Comparison of ENCODE assay signal across 13 cellular contexts in genomic region chr14:103712633-103713247, GRCh38. TPM values are rescaled to one million over a fixed set of nuclear protein-coding genes. Genes with fewer than 3 reads are reported as not detected.
DNase-seq lines count a peak whose midpoint lies in the region; ATAC-seq, FAIRE-seq and TF ChIP-seq lines count a peak whose summit lies in the region.
"Had no signal": no experiment of that assay in that cellular context is flagged by ENCODE, and none has a peak within 500 bp of the region (broad histone marks: within the 10 kb centered on the region; RNA-seq: fewer than 3 reads in every experiment).

No MANE protein-coding gene starts in this region.

- H3K79me2 ChIP-seq in astrocyte (ENCODE audit: insufficient read depth, low read length): peaks cover 45% of the 10 kb centered on the region
- H3K79me2 ChIP-seq in hepatocyte: peaks cover 26% of the 10 kb centered on the region

- peaks cover 22% of the 10 kb centered on the region for H3K4me1 Mint-ChIP-seq in astrocyte (ENCODE audit: low read depth, unreplicated experiment)
- peaks cover 20% of the 10 kb centered on the region for H3K4me1 Mint-ChIP-seq in mesothelial cell of epicardium

- H3K36me3 ChIP-seq in heart left ventricle (peaks cover 0 to 10% (median 0%) of the 10 kb centered on the region in 9 donors), astrocyte (ENCODE audit: insufficient read depth, low read length) (no peaks in the 10 kb centered on the region), uterus (no peaks in the 10 kb centered on the region), hepatocyte (replicated peaks; ENCODE audit: insufficient read depth, low read depth) (no peaks in the 10 kb centered on the region)

- 45 to 58% (median 49%) methylated on average over 15 to 24 of the region's 24 CpGs for WGBS in heart left ventricle, 4 donors
- WGBS in hepatocyte (ENCODE audit: low lambda C conversion rate, missing lambda C conversion rate): 83% methylated on average over 24 of the region's 24 CpGs

- no peaks in the 10 kb centered on the region for H3K9me3 Mint-ChIP-seq in astrocyte (ENCODE audit: unreplicated experiment)
- H3K9me3 Mint-ChIP-seq in mesothelial cell of epicardium: no peaks in the 10 kb centered on the region

- H3K27ac ChIP-seq in heart left ventricle: peak overlapping the region in 11 of 12 donors; percentile 47 to 76 (median 62)
- H3K27ac ChIP-seq in astrocyte (ENCODE audit: low read depth, low read length): no peak overlapping the region
- peak overlapping the region; percentile 50 to 55 for H3K27ac ChIP-seq in uterus
- H3K27ac ChIP-seq in hepatocyte: no peak overlapping the region
- H3K27ac ChIP-seq: KMS-11 had no signal

- H4K20me1 ChIP-seq in astrocyte (ENCODE audit: insufficient read depth, low read length): peaks cover 55% of the 10 kb centered on the region
- peaks cover 15% of the 10 kb centered on the region for H4K20me1 ChIP-seq in hepatocyte (ENCODE audit: insufficient read depth, poor library complexity, severe bottlenecking)

- no peak for ATAC-seq in heart left ventricle
- no peak for ATAC-seq in left cardiac atrium
- ATAC-seq in GM21447 (IDR thresholded peaks at IDR 0.05; ENCODE audit: unreplicated experiment): no peak
- ATAC-seq: sciatic nerve had no signal

- no peaks in the 10 kb centered on the region for H3K27me3 ChIP-seq in heart left ventricle
- no peaks in the 10 kb centered on the region for H3K27me3 ChIP-seq in astrocyte (ENCODE audit: insufficient read depth, low read length)
- H3K27me3 ChIP-seq in uterus: no peaks in the 10 kb centered on the region
- H3K27me3 ChIP-seq in hepatocyte: no peaks in the 10 kb centered on the region
- H3K27me3 ChIP-seq: BE2C had no signal

- no peak for TF ChIP-seq POLR2A in heart left ventricle (IDR thresholded peaks at IDR 0.05)
- TF ChIP-seq POLR2A in uterus (IDR thresholded peaks at IDR 0.05): no peak

- DNase-seq in heart left ventricle (no peak), left cardiac atrium (no peak), astrocyte (ENCODE audit: low read depth) (no peak), mesothelial cell of epicardium (ENCODE audit: low spot score in 2 of 2, unreplicated experiment in 2 of 2) (no peak), uterus (no peak), NCI-H2081 (lab: John Stamatoyannopoulos, UW) (no peak), hepatocyte (ENCODE audit: low spot score) (no peak)
- DNase-seq: activated effector memory CD4-positive, alpha-beta T cell treated with anti-CD3 and anti-CD28 coated beads, Interleukin-2, amount 50 U/mL, for 16 hours; NCI-H510A had no signal

- TF ChIP-seq CTCF in heart left ventricle (IDR thresholded peaks at IDR 0.05) (no peak), astrocyte (IDR thresholded peaks at IDR 0.05; ENCODE audit: insufficient read depth, low read depth, low read length) (no peak), mesothelial cell of epicardium (IDR thresholded peaks at IDR 0.05; ENCODE audit: unreplicated experiment) (no peak), uterus (IDR thresholded peaks at IDR 0.05) (no peak), hepatocyte (IDR thresholded peaks at IDR 0.05; ENCODE audit: poor library complexity) (no peak)

- peak overlapping the region; percentile 5 for H3K4me2 ChIP-seq in astrocyte (ENCODE audit: low read length)
- H3K4me2 ChIP-seq in hepatocyte: no peak overlapping the region
- H3K4me2 ChIP-seq: KMS-11 had no signal

- H3K4me3 Mint-ChIP-seq in astrocyte (ENCODE audit: unreplicated experiment): no peak overlapping the region
- H3K4me3 Mint-ChIP-seq in mesothelial cell of epicardium: no peak overlapping the region

- no peak for FAIRE-seq in astrocyte (lab: Jason Lieb, UNC)

- H3K27ac Mint-ChIP-seq in astrocyte (ENCODE audit: unreplicated experiment) (peak overlapping the region; percentile 47), mesothelial cell of epicardium (peak overlapping the region; percentile 19)

- H3K4me3 ChIP-seq in heart left ventricle (no peak overlapping the region), astrocyte (ENCODE audit: insufficient read depth, low read depth, low read length) (no peak overlapping the region), uterus (no peak overlapping the region), hepatocyte (no peak overlapping the region)

- peaks cover 17 to 79% (median 49%) of the 10 kb centered on the region in 12 donors for H3K4me1 ChIP-seq in heart left ventricle
- peaks cover 28% of the 10 kb centered on the region for H3K4me1 ChIP-seq in astrocyte (ENCODE audit: insufficient read depth, low read length)
- H3K4me1 ChIP-seq in uterus: peaks cover 0 to 18% of the 10 kb centered on the region in 2 donors
- H3K4me1 ChIP-seq in hepatocyte (ENCODE audit: insufficient read depth): peaks cover 16% of the 10 kb centered on the region

- intact Hi-C loops in heart left ventricle (cut with DNase I): loop anchor here in 3 of 10 donors (10.0 kb wide), 2 partner anchors 138 to 148 kb away; partner anchors contain the start of genes BAG5 (in 1 of the 3) and COA8 (in 1 of the 3)
- intact Hi-C loops in left cardiac atrium (cut with DNase I): no loop called here
- intact Hi-C loops in uterus (cut with DNase I; ENCODE audit: low total_unique reads): no loop called here

- H3K36me3 Mint-ChIP-seq in astrocyte (ENCODE audit: low read depth, unreplicated experiment): peaks cover 7% of the 10 kb centered on the region
- no peaks in the 10 kb centered on the region for H3K36me3 Mint-ChIP-seq in mesothelial cell of epicardium

- no peak overlapping the region for H2AFZ ChIP-seq in astrocyte (ENCODE audit: low read depth, low read length)
- no peak overlapping the region for H2AFZ ChIP-seq in hepatocyte

- H3K9me3 ChIP-seq in heart left ventricle (no peaks in the 10 kb centered on the region), astrocyte (ENCODE audit: insufficient read depth, low read depth, low read length) (no peaks in the 10 kb centered on the region), uterus (no peaks in the 10 kb centered on the region), hepatocyte (ENCODE audit: low read depth) (no peaks in the 10 kb centered on the region)
- H3K9me3 ChIP-seq: BE2C had no signal

- H3K9me2 ChIP-seq in hepatocyte (replicated peaks; ENCODE audit: insufficient read depth): no peaks in the 10 kb centered on the region

- H3K27me3 Mint-ChIP-seq in astrocyte (ENCODE audit: low read depth, unreplicated experiment) (no peaks in the 10 kb centered on the region), mesothelial cell of epicardium (ENCODE audit: low read depth) (peaks cover 2% of the 10 kb centered on the region)

- H3K9ac ChIP-seq in astrocyte (ENCODE audit: low read length): peak overlapping the region; percentile 4
- H3K9ac ChIP-seq: KMS-11 had no signal

RNA-seq across cellular contexts. Expression of gene XRCC3, which starts 2.5 kb away (rescaled TPM):
- total RNA-seq in heart left ventricle (1 to 10 TPM; 1.9 to 8.7 (median 3.1) TPM), left cardiac atrium (1 to 10 TPM; 3.8 to 4.4 TPM), astrocyte (2.3 and 5.2 TPM in 2 replicates), mesothelial cell of epicardium (17.0 to 19.7 TPM (median 19.2 TPM) in 3 replicates), uterus (10 to 100 TPM in 1 of 4 donors, 1 to 10 TPM in 2, under 1 TPM in 1; 0.59 to 14.4 (median 5.2) TPM), hepatocyte (7.1 and 9.1 TPM in 2 replicates)
- polyA plus RNA-seq in heart left ventricle (1 to 10 TPM; 1.9 to 2.6 TPM), hepatocyte (7.7 and 8.2 TPM in 2 replicates)

RNA-seq across cellular contexts. Expression of gene ZFYVE21, which starts 2.9 kb away (rescaled TPM):
- total RNA-seq in heart left ventricle (10 to 100 TPM; 44.1 to 79.4 (median 52.5) TPM), left cardiac atrium (10 to 100 TPM; 47.0 to 48.7 TPM), astrocyte (41.7 and 42.0 TPM in 2 replicates), mesothelial cell of epicardium (32.9 to 40.2 TPM (median 37.3 TPM) in 3 replicates), uterus (100 to 1,000 TPM in 2 of 4 donors, 10 to 100 TPM in 2; 73.2 to 276 (median 103) TPM), hepatocyte (39.4 and 59.2 TPM in 2 replicates)
- polyA plus RNA-seq in heart left ventricle (10 to 100 TPM; 48.8 to 86.1 TPM), hepatocyte (51.3 and 55.2 TPM in 2 replicates)

Comparison
In these comparisons a context has a peak if more than half of its experiments do, and no peak if none do; other contexts are left out.
1. H3K27ac ChIP-seq: peak in heart left ventricle (11 of 12) and uterus (2 of 2); none in astrocyte (single experiment) and hepatocyte (single experiment).